Comparison of ENCODE assay signal across 9 cellular contexts in the genomic region with DNA sequence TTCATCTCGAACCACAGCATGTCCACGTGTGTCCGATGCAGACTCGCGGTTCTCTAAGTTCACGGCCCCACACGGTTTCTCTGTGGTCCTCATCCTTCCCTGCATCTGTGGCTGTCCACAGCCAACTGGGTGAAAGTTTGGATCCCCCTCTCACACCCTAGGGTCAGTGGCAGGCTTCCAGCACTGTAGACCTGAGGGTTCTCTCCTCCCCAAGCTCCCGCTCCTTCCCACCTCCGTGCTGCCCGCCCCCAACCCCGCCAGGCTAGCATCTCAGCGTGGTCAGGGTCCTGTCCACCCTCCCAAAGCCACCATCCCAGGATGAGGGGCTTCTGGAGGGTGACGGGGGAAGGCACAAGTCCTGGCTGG.
DNase-seq lines count a peak whose midpoint lies in the region; ATAC-seq, FAIRE-seq and TF ChIP-seq lines count a peak whose summit lies in the region.
"Had no signal": no experiment of that assay in that cellular context is flagged by ENCODE, and none has a peak within 500 bp of the region (broad histone marks: within the 10 kb centered on the region; RNA-seq: fewer than 3 reads in every experiment).

No MANE protein-coding gene starts in this region.

- TF ChIP-seq CTCF in cardiac fibroblast (IDR thresholded peaks at IDR 0.05; ENCODE audit: low read depth, low read length), result no peak

- peak; percentile 16 for FAIRE-seq in HTR-8/SVneo (lab: Jason Lieb, UNC)

- H3K36me3 ChIP-seq in stomach smooth muscle (ENCODE audit: control insufficient read depth in 2 of 2, insufficient read depth in 2 of 2, low read length in 2 of 2), result peaks cover 6 to 8% of the 10 kb centered on the region in 2 donors
- H3K36me3 ChIP-seq: neutrophil had no signal

- peak overlapping the region; percentile 76 for H3K27ac ChIP-seq in stomach smooth muscle (ENCODE audit: low read length)
- H3K27ac ChIP-seq: neutrophil had no signal

- no peak for DNase-seq in HTR-8/SVneo (ENCODE audit: insufficient read length, low spot score)
- peak; percentile 59 to 85 for DNase-seq in cardiac fibroblast (ENCODE audit: low read depth in 2 of 2)
- peak; percentile 53 for DNase-seq in iris pigment epithelial cell (ENCODE audit: low read depth)
- DNase-seq in NCI-H2029 (lab: John Stamatoyannopoulos, UW), result no peak

- H3K9ac ChIP-seq in stomach smooth muscle (ENCODE audit: low read length in 2 of 2), result peak overlapping the region; percentile 36 to 57

- H3K27me3 ChIP-seq in stomach smooth muscle (ENCODE audit: control insufficient read depth in 1 of 2, insufficient read depth in 2 of 2, low read length in 2 of 2), result no peaks in the 10 kb centered on the region

- H3K4me3 ChIP-seq in cardiac fibroblast (replicated peaks in 1 of 2; ENCODE audit: low read depth in 2 of 2, low read length in 2 of 2) (peak overlapping the region; percentile 3 to 94), stomach smooth muscle (ENCODE audit: low read length in 2 of 2) (peak overlapping the region; percentile 62 to 65)

- no peaks in the 10 kb centered on the region for H3K9me3 ChIP-seq in stomach smooth muscle (ENCODE audit: control insufficient read depth in 2 of 2, low read length in 2 of 2)
- H3K9me3 ChIP-seq: neutrophil had no signal

- no peak for ATAC-seq in GM18519 (IDR thresholded peaks at IDR 0.05; ENCODE audit: low FRiP score, unreplicated experiment)
- no peak for ATAC-seq in HG03159 (IDR thresholded peaks at IDR 0.05; ENCODE audit: unreplicated experiment)
- ATAC-seq in HG03025 (IDR thresholded peaks at IDR 0.05; ENCODE audit: low FRiP score, unreplicated experiment), result no peak

- peaks cover 54% of the 10 kb centered on the region for H3K4me1 ChIP-seq in stomach smooth muscle (ENCODE audit: control insufficient read depth, insufficient read depth, low read length)

Comparison
In these comparisons a context has a peak if more than half of its experiments do, and no peak if none do; other contexts are left out.
1. DNase-seq: peak in cardiac fibroblast (2 of 2) and iris pigment epithelial cell (single experiment); none in HTR-8/SVneo (single experiment) and NCI-H2029 (single experiment).